27 cellular contexts compared by ENCODE assay signal in genomic region chrX:98755912-98756311, GRCh38.
"Had no signal": no experiment of that assay in that cellular context is flagged by ENCODE, and none has a peak within 500 bp of the region (broad histone marks: within the 10 kb centered on the region; RNA-seq: fewer than 3 reads in every experiment).

No MANE protein-coding gene starts in this region.

- H3K4me1 ChIP-seq: parathyroid adenoma, psoas muscle, stomach, thyroid gland, tibial nerve, upper lobe of left lung, vagina had no signal

- H3K36me3 ChIP-seq: neutrophil, stomach, thoracic aorta, thyroid gland, tibial nerve, upper lobe of left lung, vagina had no signal

- ATAC-seq: naive thymus-derived CD8-positive, alpha-beta T cell; natural killer cell treated with Interleukin-12 subunit alpha and Interleukin-12 subunit beta and Interleukin-15 and Interleukin-18, amount 100 ng/mL, for 72 hours; psoas muscle; right cardiac atrium; sciatic nerve; stimulated activated effector memory CD8-positive, alpha-beta T cell treated with anti-CD3 and anti-CD28 coated beads, Interleukin-12 subunit alpha, Interleukin-12 subunit beta, amount 100 ng/mL, for 72 hours; stimulated activated naive B cell treated with anti-CD40 and anti-IgM and Interleukin-4, amounts not matched to agents 10 μg/mL and 1 μg/mL and 100 μg/mL, for 72 hours had no signal

- H3K4me3 ChIP-seq: psoas muscle, skin epidermis, stomach, thoracic aorta, thyroid gland, tibial nerve, upper lobe of left lung, vagina had no signal

- FAIRE-seq: urothelium cell line had no signal

- H2AFZ ChIP-seq: parathyroid adenoma had no signal

- H3K9ac ChIP-seq: parathyroid adenoma had no signal

- H3K27me3 ChIP-seq: neutrophil, stomach, thyroid gland, tibial nerve, upper lobe of left lung, vagina had no signal

- H3K79me2 ChIP-seq: parathyroid adenoma had no signal

- H3K27ac ChIP-seq: neutrophil, parathyroid adenoma, psoas muscle, skin epidermis, stomach, thoracic aorta, thyroid gland, tibial nerve, upper lobe of left lung, vagina had no signal

- H3K9me3 ChIP-seq: neutrophil, thoracic aorta, thyroid gland had no signal

- DNase-seq: naive B cell; naive thymus-derived CD8-positive, alpha-beta T cell; nephron progenitor cell; nucleus accumbens; posterior cingulate gyrus; psoas muscle; right cardiac atrium; stimulated activated CD4-positive, alpha-beta T cell treated with anti-CD3 and anti-CD28 coated beads, Interleukin-15, amount 100 ng/mL, for 24 hours; stimulated activated CD4-positive, alpha-beta T cell treated with anti-CD3 and anti-CD28 coated beads, Interleukin-2, amount 100 ng/mL, for 24 hours; stimulated activated CD4-positive, alpha-beta T cell treated with anti-CD3 and anti-CD28 coated beads, Interleukin-2, amount 100 ng/mL, for 48 hours; stimulated activated CD4-positive, alpha-beta T cell treated with anti-CD3 and anti-CD28 coated beads, Interleukin-4, amount 100 ng/mL, for 24 hours; stimulated activated naive B cell treated with anti-CD40 and anti-IgM and Interleukin-4, amounts not matched to agents 10 μg/mL and 1 μg/mL and 100 μg/mL, for 72 hours; stimulated activated naive CD4-positive, alpha-beta T cell treated with Interleukin-2 at 50 U/mL for 16 hours; stomach; thyroid gland; trophoblast cell; upper lobe of left lung had no signal
